In the genomic region with DNA sequence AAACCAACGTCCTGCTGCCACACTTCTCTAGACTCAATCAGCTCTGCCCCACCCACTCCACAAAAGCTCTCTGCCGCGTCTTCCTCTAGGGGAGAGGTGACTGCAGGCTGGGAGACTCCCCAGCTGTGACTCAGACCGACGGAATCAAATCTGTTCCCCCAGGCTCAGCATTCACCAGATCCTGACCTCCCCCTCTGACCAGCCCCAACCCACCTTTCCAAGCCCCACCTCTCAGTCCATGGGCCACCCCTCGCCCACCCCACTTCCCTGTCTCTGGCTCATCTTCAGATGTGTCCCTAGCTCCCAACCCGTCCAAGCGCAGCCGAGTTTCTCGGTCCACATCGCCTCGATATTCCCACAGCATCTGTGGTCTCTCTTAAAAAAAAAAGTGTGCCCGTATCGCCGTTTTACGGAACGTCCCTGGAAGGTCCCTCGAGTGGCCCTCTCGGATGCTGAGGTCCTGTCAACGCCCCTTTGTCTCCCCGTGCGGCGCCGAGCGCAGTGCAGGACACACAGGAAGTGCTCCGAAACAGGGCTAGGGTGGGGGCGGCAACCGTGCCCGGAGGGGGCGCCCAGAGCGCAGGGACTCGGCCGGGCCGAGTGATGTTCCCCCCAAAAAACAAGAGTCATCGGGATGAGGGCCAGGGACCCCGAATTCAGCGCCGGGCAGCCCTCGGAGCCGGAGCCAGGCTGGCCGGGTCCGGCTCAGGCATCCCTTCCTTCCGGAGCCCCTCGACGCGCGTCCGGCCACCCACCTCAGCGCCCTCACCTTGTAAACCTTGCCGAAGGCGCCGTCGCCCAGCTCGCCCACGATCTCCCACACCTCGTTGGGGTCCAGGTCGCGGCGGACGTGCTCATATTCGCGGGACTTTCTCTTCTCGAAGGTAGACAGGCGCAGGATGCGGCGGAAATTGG, we compare ENCODE assay signal across 8 cellular contexts. TPM values are rescaled to one million over a fixed set of nuclear protein-coding genes. Genes with fewer than 3 reads are reported as not detected.
A peak's percentile ranks its signal among the peaks of the same experiment; 100 is the strongest.
DNase-seq lines count a peak whose midpoint lies in the region; ATAC-seq lines count a peak whose summit lies in the region.

No MANE protein-coding gene starts in this region.

- peaks cover 52% of the 10 kb centered on the region for H3K36me3 Mint-ChIP-seq in activated CD4-positive, alpha-beta memory T cell treated with anti-CD3 and anti-CD28 coated beads, Interleukin-2, amount 10 ng/mL, durations not matched to agents 7 days and 5 days (ENCODE audit: low read depth)
- peaks cover 32 to 44% of the 10 kb centered on the region in 2 donors for H3K36me3 Mint-ChIP-seq in stimulated activated naive B cell treated with anti-CD40 and anti-IgM and Interleukin-4, amounts not matched to agents 10 μg/mL and 1 μg/mL and 100 μg/mL, for 72 hours

- peak overlapping the region; percentile 96 for H3K4me3 Mint-ChIP-seq in activated CD4-positive, alpha-beta memory T cell treated with anti-CD3 and anti-CD28 coated beads, Interleukin-2, amount 10 ng/mL, durations not matched to agents 7 days and 5 days
- peak overlapping the region; percentile 94 to 98 for H3K4me3 Mint-ChIP-seq in stimulated activated naive B cell treated with anti-CD40 and anti-IgM and Interleukin-4, amounts not matched to agents 10 μg/mL and 1 μg/mL and 100 μg/mL, for 72 hours

- H3K27me3 Mint-ChIP-seq in activated CD4-positive, alpha-beta memory T cell treated with anti-CD3 and anti-CD28 coated beads, Interleukin-2, amount 10 ng/mL, durations not matched to agents 7 days and 5 days = peaks cover 5% of the 10 kb centered on the region
- no peaks in the 10 kb centered on the region for H3K27me3 Mint-ChIP-seq in stimulated activated naive B cell treated with anti-CD40 and anti-IgM and Interleukin-4, amounts not matched to agents 10 μg/mL and 1 μg/mL and 100 μg/mL, for 72 hours

- H3K27ac Mint-ChIP-seq in activated CD4-positive, alpha-beta memory T cell treated with anti-CD3 and anti-CD28 coated beads, Interleukin-2, amount 10 ng/mL, durations not matched to agents 7 days and 5 days = peak overlapping the region; percentile 91
- peak overlapping the region; percentile 98 for H3K27ac Mint-ChIP-seq in stimulated activated naive B cell treated with anti-CD40 and anti-IgM and Interleukin-4, amounts not matched to agents 10 μg/mL and 1 μg/mL and 100 μg/mL, for 72 hours

- DNase-seq in DMS79 treated with DMSO at 0.1 percent for 48 hours (lab: John Stamatoyannopoulos, UW) (peak; percentile 1), DMS79 (lab: John Stamatoyannopoulos, UW) (no peak), NCI-H460 (ENCODE audit: extremely low read depth, low read depth) (peak; percentile 21), mesenteric fat pad (ENCODE audit: low spot score) (peak; percentile 90)
- DNase-seq in activated CD4-positive, alpha-beta memory T cell treated with anti-CD3 and anti-CD28 coated beads, Interleukin-2, amount 10 ng/mL, durations not matched to agents 7 days and 5 days = peak; percentile 78
- peak; percentile 52 for DNase-seq in effector CD8-positive, alpha-beta T cell (lab: John Stamatoyannopoulos, UW)
- peak; percentile 68 for DNase-seq in stimulated activated naive B cell treated with anti-CD40 and anti-IgM and Interleukin-4, amounts not matched to agents 10 μg/mL and 1 μg/mL and 100 μg/mL, for 72 hours

- POLR2A ChIA-PET in activated CD4-positive, alpha-beta memory T cell treated with anti-CD3 and anti-CD28 coated beads, Interleukin-2, amount 10 ng/mL, durations not matched to agents 7 days and 5 days (lab: Charles Lee) = interaction anchor here (0.8 to 19.2 kb wide), 19 partner anchors 12 to 799 kb away, joined by 3 to 905 read pairs (median 5); a partner anchor contains a TSS

- no peaks in the 10 kb centered on the region for H3K9me3 Mint-ChIP-seq in activated CD4-positive, alpha-beta memory T cell treated with anti-CD3 and anti-CD28 coated beads, Interleukin-2, amount 10 ng/mL, durations not matched to agents 7 days and 5 days
- no peaks in the 10 kb centered on the region for H3K9me3 Mint-ChIP-seq in stimulated activated naive B cell treated with anti-CD40 and anti-IgM and Interleukin-4, amounts not matched to agents 10 μg/mL and 1 μg/mL and 100 μg/mL, for 72 hours

- ATAC-seq in HG02852 (IDR thresholded peaks at IDR 0.05; ENCODE audit: unreplicated experiment) = peak; percentile 27
- peak; percentile 51 to 52 for ATAC-seq in stimulated activated naive B cell treated with anti-CD40 and anti-IgM and Interleukin-4, amounts not matched to agents 10 μg/mL and 1 μg/mL and 100 μg/mL, for 72 hours (replicated peaks)

- CTCF ChIA-PET in activated CD4-positive, alpha-beta memory T cell treated with anti-CD3 and anti-CD28 coated beads, Interleukin-2, amount 10 ng/mL, durations not matched to agents 7 days and 5 days (lab: Charles Lee) = interaction anchor here (0.8 to 10.1 kb wide), 23 partner anchors 13 to 276 kb away, joined by 3 to 254 read pairs (median 5); a partner anchor contains a TSS

- H3K4me1 Mint-ChIP-seq in activated CD4-positive, alpha-beta memory T cell treated with anti-CD3 and anti-CD28 coated beads, Interleukin-2, amount 10 ng/mL, durations not matched to agents 7 days and 5 days = peaks cover 33% of the 10 kb centered on the region
- peaks cover 28 to 44% of the 10 kb centered on the region in 2 donors for H3K4me1 Mint-ChIP-seq in stimulated activated naive B cell treated with anti-CD40 and anti-IgM and Interleukin-4, amounts not matched to agents 10 μg/mL and 1 μg/mL and 100 μg/mL, for 72 hours

RNA-seq across cellular contexts. Expression of a gene that starts 0.6 kb away (rescaled TPM):
- total RNA-seq in NCI-H460 (2014; rRNA removed; shearing (Covaris generic)) = 4.4 and 7.7 TPM in 2 replicates
- polyA plus RNA-seq in NCI-H460 (2014; cell fraction: nucleus; rRNA removed) = 4.0 and 14.2 TPM in 2 replicates
- total RNA-seq in activated CD4-positive, alpha-beta memory T cell treated with anti-CD3 and anti-CD28 coated beads, Interleukin-2, amount 10 ng/mL, durations not matched to agents 7 days and 5 days = 100 to 1,000 TPM; 301 to 316 TPM
- 82.2 TPM for total RNA-seq in mesenteric fat pad

RNA-seq across cellular contexts. Expression of a gene that starts 6.6 kb away (rescaled TPM):
- not detected in 2 replicates for total RNA-seq in NCI-H460 (2014; rRNA removed; shearing (Covaris generic))
- not detected in 2 replicates for polyA plus RNA-seq in NCI-H460 (2014; cell fraction: nucleus; rRNA removed)
- not detected for total RNA-seq in activated CD4-positive, alpha-beta memory T cell treated with anti-CD3 and anti-CD28 coated beads, Interleukin-2, amount 10 ng/mL, durations not matched to agents 7 days and 5 days
- not detected for total RNA-seq in mesenteric fat pad
